ENCODE assay signal across 1 cellular context in the genomic region with DNA sequence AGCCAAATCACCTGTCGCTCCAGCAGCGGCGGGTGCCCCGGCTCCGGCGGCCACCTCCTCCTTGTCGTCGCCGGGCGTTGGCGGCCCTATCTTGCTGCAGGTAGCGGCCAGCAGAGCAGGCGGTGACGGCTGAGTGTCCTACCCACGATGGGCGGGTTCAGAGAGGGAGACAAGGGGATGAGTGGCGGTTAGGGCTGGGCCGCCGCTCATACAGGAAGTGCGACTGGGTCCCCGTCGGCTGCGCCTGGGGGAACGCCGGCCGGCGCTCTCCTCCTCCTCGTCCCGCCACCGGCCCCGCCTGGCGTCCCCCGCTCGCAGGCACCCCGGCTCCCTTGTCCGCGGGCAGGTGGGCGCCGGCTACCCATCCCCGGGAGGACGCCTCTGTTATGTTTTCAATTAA.
TF ChIP-seq lines count a peak whose summit lies in the region.

No MANE protein-coding gene starts in this region.

TF ChIP-seq in SK-N-SH, 30 proteins besides CTCF, POLR2A, EP300 and RAD21 (continued from another document):
- TF ChIP-seq, protein P1, sequence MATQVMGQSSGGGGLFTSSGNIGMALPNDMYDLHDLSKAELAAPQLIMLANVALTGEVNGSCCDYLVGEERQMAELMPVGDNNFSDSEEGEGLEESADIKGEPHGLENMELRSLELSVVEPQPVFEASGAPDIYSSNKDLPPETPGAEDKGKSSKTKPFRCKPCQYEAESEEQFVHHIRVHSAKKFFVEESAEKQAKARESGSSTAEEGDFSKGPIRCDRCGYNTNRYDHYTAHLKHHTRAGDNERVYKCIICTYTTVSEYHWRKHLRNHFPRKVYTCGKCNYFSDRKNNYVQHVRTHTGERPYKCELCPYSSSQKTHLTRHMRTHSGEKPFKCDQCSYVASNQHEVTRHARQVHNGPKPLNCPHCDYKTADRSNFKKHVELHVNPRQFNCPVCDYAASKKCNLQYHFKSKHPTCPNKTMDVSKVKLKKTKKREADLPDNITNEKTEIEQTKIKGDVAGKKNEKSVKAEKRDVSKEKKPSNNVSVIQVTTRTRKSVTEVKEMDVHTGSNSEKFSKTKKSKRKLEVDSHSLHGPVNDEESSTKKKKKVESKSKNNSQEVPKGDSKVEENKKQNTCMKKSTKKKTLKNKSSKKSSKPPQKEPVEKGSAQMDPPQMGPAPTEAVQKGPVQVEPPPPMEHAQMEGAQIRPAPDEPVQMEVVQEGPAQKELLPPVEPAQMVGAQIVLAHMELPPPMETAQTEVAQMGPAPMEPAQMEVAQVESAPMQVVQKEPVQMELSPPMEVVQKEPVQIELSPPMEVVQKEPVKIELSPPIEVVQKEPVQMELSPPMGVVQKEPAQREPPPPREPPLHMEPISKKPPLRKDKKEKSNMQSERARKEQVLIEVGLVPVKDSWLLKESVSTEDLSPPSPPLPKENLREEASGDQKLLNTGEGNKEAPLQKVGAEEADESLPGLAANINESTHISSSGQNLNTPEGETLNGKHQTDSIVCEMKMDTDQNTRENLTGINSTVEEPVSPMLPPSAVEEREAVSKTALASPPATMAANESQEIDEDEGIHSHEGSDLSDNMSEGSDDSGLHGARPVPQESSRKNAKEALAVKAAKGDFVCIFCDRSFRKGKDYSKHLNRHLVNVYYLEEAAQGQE (IDR thresholded peaks at IDR 0.05; ENCODE audit: low read depth, low read length), result no peak
- TF ChIP-seq FOSL2 (IDR thresholded peaks at IDR 0.05; ENCODE audit: borderline replicate concordance, low read depth) (no peak), YY1 (IDR thresholded peaks at IDR 0.05; ENCODE audit: low read depth) (no peak), SIN3A (IDR thresholded peaks at IDR 0.05; ENCODE audit: borderline replicate concordance, low read depth, low read length) (no peak), NFIC (IDR thresholded peaks at IDR 0.05; ENCODE audit: borderline replicate concordance) (no peak), FOXM1 (IDR thresholded peaks at IDR 0.05; ENCODE audit: low read depth) (no peak), RCOR1 (IDR thresholded peaks at IDR 0.05; ENCODE audit: low read length) (no peak), GABPA (IDR thresholded peaks at IDR 0.05; ENCODE audit: low read depth) (no peak), RXRA (IDR thresholded peaks at IDR 0.05; ENCODE audit: borderline replicate concordance, low read depth) (no peak)
- TF ChIP-seq, protein P2, sequence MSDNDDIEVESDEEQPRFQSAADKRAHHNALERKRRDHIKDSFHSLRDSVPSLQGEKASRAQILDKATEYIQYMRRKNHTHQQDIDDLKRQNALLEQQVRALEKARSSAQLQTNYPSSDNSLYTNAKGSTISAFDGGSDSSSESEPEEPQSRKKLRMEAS (IDR thresholded peaks at IDR 0.05; ENCODE audit: low read depth), result no peak
- TF ChIP-seq, protein P3, sequence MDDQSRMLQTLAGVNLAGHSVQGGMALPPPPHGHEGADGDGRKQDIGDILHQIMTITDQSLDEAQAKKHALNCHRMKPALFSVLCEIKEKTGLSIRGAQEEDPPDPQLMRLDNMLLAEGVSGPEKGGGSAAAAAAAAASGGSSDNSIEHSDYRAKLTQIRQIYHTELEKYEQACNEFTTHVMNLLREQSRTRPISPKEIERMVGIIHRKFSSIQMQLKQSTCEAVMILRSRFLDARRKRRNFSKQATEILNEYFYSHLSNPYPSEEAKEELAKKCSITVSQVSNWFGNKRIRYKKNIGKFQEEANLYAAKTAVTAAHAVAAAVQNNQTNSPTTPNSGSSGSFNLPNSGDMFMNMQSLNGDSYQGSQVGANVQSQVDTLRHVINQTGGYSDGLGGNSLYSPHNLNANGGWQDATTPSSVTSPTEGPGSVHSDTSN (IDR thresholded peaks at IDR 0.05), result no peak
